In the genomic region with DNA sequence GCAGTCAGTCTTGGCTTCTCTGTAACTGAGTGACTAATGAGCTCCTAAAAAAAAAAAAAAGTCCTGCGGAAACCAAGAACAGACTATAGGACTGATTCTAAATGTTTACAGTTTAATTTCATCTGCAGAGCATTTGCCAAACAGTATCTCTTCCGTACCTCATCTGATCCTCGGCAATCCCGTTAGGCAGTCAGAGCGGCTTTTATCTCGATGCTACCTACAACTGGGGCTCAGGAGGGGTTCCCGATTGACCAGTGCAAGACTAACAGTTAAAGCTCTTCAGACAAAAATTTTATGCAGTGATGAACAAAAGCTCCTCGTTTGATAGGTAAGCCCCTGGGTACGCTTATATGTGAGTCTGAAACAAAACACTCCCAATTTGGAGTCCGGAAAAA, we compare ENCODE assay signal across 8 cellular contexts. TPM values are rescaled to one million over a fixed set of nuclear protein-coding genes. Genes with fewer than 3 reads are reported as not detected.
A peak's percentile ranks its signal among the peaks of the same experiment; 100 is the strongest.
DNase-seq lines count a peak whose midpoint lies in the region; ATAC-seq and TF ChIP-seq lines count a peak whose summit lies in the region.

No MANE protein-coding gene starts in this region.

- peak overlapping the region; percentile 97 for H3K27ac Mint-ChIP-seq in Calu3 (ENCODE audit: unreplicated experiment)
- peak overlapping the region; percentile 96 to 99 (median 99) for H3K27ac Mint-ChIP-seq in brain

- H3K9me3 Mint-ChIP-seq in Calu3 (ENCODE audit: low read depth, unreplicated experiment) (no peaks in the 10 kb centered on the region), brain (no peaks in the 10 kb centered on the region)

- peaks cover 0 to 2% of the 10 kb centered on the region in 2 donors for H3K4me1 ChIP-seq in aorta (ENCODE audit: control insufficient read depth in 1 of 2, insufficient read depth in 2 of 2, low read length in 2 of 2)

- no peaks in the 10 kb centered on the region for H3K27me3 ChIP-seq in aorta (ENCODE audit: control insufficient read depth in 1 of 2, insufficient read depth in 2 of 2, low read length in 1 of 2)

- H3K4me1 Mint-ChIP-seq in Calu3 (ENCODE audit: low read depth, unreplicated experiment) (peaks cover 28% of the 10 kb centered on the region), brain (peaks cover 97% of the 10 kb centered on the region)

- intact Hi-C loops in Calu3 (cut with micrococcal nuclease; ENCODE audit: unreplicated experiment), result loop anchor here (5.0 kb wide), 3 partner anchors 240 to 1225 kb away; no protein-coding TSS in a partner anchor
- intact Hi-C loops in aorta (cut with DNase I), result loop anchor here in 1 of 2 donors (10.0 kb wide), 1 partner anchor 413 kb away; no protein-coding TSS in a partner anchor

- ATAC-seq in GM21528 (IDR thresholded peaks at IDR 0.05; ENCODE audit: low FRiP score, unreplicated experiment) (peak; percentile 4), aorta (ENCODE audit: low FRiP score) (no peak), GM21576 (IDR thresholded peaks at IDR 0.05; ENCODE audit: unreplicated experiment) (no peak)

- H3K27me3 Mint-ChIP-seq in Calu3 (ENCODE audit: unreplicated experiment) (no peaks in the 10 kb centered on the region), brain (peaks cover 19% of the 10 kb centered on the region)

- 0 to 1% methylated on average over 10 of the region's 10 CpGs for WGBS in aorta, 2 donors

- CTCF ChIA-PET in Calu3 (lab: Charles Lee), result interaction anchor here (1.5 to 2.9 kb wide), 2 partner anchors 39 to 408 kb away, joined by 3 to 20 read pairs; a partner anchor contains a TSS

- H3K9me3 ChIP-seq in aorta (ENCODE audit: control insufficient read depth, low read length), result no peaks in the 10 kb centered on the region

- H3K4me3 ChIP-seq in aorta (ENCODE audit: low read length in 2 of 2), result peak overlapping the region; percentile 51 to 59

- no peaks in the 10 kb centered on the region for H3K36me3 ChIP-seq in aorta (ENCODE audit: control insufficient read depth in 1 of 2, insufficient read depth in 2 of 2, low read length in 1 of 2)

- peak overlapping the region in 1 of 2 donors; percentile 60 for H3K27ac ChIP-seq in aorta (ENCODE audit: low read depth in 1 of 2, low read length in 2 of 2)

- DNase-seq in Calu3, result no peak
- peak; percentile 65 for DNase-seq in NCI-H748 (lab: John Stamatoyannopoulos, UW; ENCODE audit: unreplicated experiment)
- DNase-seq in lung microvascular endothelial cell (ENCODE audit: low read depth in 2 of 2), result peak; percentile 37 to 58
- DNase-seq in aorta, result no peak
- DNase-seq in GM19240 (ENCODE audit: insufficient read length, low spot score), result no peak

- H3K36me3 Mint-ChIP-seq in Calu3 (ENCODE audit: insufficient read depth, unreplicated experiment) (peaks cover 43% of the 10 kb centered on the region), brain (peaks cover 10% of the 10 kb centered on the region)

- H3K4me3 Mint-ChIP-seq in Calu3 (ENCODE audit: low read depth, unreplicated experiment) (peak overlapping the region; percentile 87), brain (peak overlapping the region; percentile 88 to 98 (median 95))

- TF ChIP-seq CTCF in Calu3 (IDR thresholded peaks at IDR 0.05; ENCODE audit: unreplicated experiment) (no peak), brain (conservative IDR thresholded peaks at IDR 0.05) (no peak)

- no TSS peak for BruUV-seq in Calu3 (replicated peaks; lab: Mats Ljungman, UMichigan)

RNA-seq across cellular contexts. Expression of a gene that starts 0.6 kb away (rescaled TPM):
- total RNA-seq in Calu3 (2022) (29.9 and 31.5 TPM in 2 replicates), lung microvascular endothelial cell (2.0 and 6.8 TPM in 2 replicates), aorta (1 to 10 TPM in 1 of 2 donors, under 1 TPM in 1; 0.60 to 1.0 TPM)
- polyA plus RNA-seq in brain (ENCODE audit: insufficient read depth, low read depth, low replicate concordance) (1.8 TPM), aorta (under 1 TPM; 0.05 to 0.88 TPM)

RNA-seq across cellular contexts. Expression of a gene that starts 0.9 kb away (rescaled TPM):
- total RNA-seq in Calu3 (2022) (19.0 and 19.4 TPM in 2 replicates), lung microvascular endothelial cell (6.9 and 7.6 TPM in 2 replicates), aorta (10 to 100 TPM; 16.3 to 19.2 TPM)
- polyA plus RNA-seq in brain (ENCODE audit: insufficient read depth, low read depth, low replicate concordance) (3.4 TPM), aorta (1 to 10 TPM; 2.4 to 4.6 TPM)

Comparison
In these comparisons a context has a peak if more than half of its experiments do, and no peak if none do; other contexts are left out.
1. DNase-seq: peak in NCI-H748 (single experiment) and lung microvascular endothelial cell (2 of 2); none in Calu3 (single experiment), aorta (0 of 2) and GM19240 (single experiment).